In genomic region chr4:41504167-41504566, GRCh38 we compare ENCODE assay signal across 30 cellular contexts. TPM values are rescaled to one million over a fixed set of nuclear protein-coding genes. Genes with fewer than 3 reads are reported as not detected.
"Had no signal": no experiment of that assay in that cellular context is flagged by ENCODE, and none has a peak within 500 bp of the region (broad histone marks: within the 10 kb centered on the region; RNA-seq: fewer than 3 reads in every experiment).

No MANE protein-coding gene starts in this region.

- H3K79me2 ChIP-seq: parathyroid adenoma had no signal

- DNase-seq: activated CD4-positive, alpha-beta T cell treated with anti-CD3 and anti-CD28 coated beads for 4 hours; activated CD4-positive, alpha-beta T cell treated with anti-CD3 and anti-CD28 coated beads, Interleukin-2, amount 50 U/mL, for 48 hours; activated CD4-positive, CD25-positive, alpha-beta regulatory T cell; activated CD8-positive, alpha-beta memory T cell treated with anti-CD3 and anti-CD28 coated beads, Interleukin-2, amount 50 U/mL, for 48 hours; activated naive CD4-positive, alpha-beta T cell; activated T-cell treated with anti-CD3 and anti-CD28 coated beads, Interleukin-2, amount 50 U/mL, for 4 hours; adrenal gland; brain microvascular endothelial cell; caudate nucleus; effector CD4-positive, alpha-beta T cell; erythroblast; foreskin keratinocyte; left ventricle myocardium inferior; mammary epithelial cell; right lobe of liver; stimulated activated CD4-positive, alpha-beta T cell treated with anti-CD3 and anti-CD28 coated beads, Interleukin-1b, Interleukin-23, amount 100 ng/mL, for 48 hours; stomach; T1000 had no signal

- H2AFZ ChIP-seq: parathyroid adenoma had no signal

- H3K27me3 Mint-ChIP-seq: activated naive CD8-positive, alpha-beta T cell had no signal

- H3K4me1 ChIP-seq: right lobe of liver, stomach, tibial nerve had no signal

- H3K4me1 Mint-ChIP-seq: nephron; stimulated activated effector memory CD8-positive, alpha-beta T cell treated with anti-CD3 and anti-CD28 coated beads, Interleukin-12 subunit alpha, Interleukin-12 subunit beta, amount 100 ng/mL, for 72 hours had no signal

- H3K4me3 Mint-ChIP-seq: activated naive CD8-positive, alpha-beta T cell; activated T-cell treated with anti-CD3 and anti-CD28 coated beads, Interleukin-2, amount 50 U/mL, for 4 hours; dendritic cell treated with granulocyte-macrophage colony-stimulating factor and Interleukin-4, amounts not matched to agents 40 ng/mL and 50 ng/mL, for 4 days; nephron; stimulated activated effector memory CD8-positive, alpha-beta T cell treated with anti-CD3 and anti-CD28 coated beads, Interleukin-12 subunit alpha, Interleukin-12 subunit beta, amount 100 ng/mL, for 72 hours had no signal

- H3K36me3 ChIP-seq: adrenal gland, brain microvascular endothelial cell, right lobe of liver, stomach, tibial nerve had no signal

- H3K27me3 ChIP-seq: adrenal gland, ascending aorta, brain microvascular endothelial cell, foreskin keratinocyte, right lobe of liver, stomach, suprapubic skin, tibial nerve had no signal

- H3K27ac Mint-ChIP-seq: activated naive CD8-positive, alpha-beta T cell; activated T-helper 2 cell treated with anti-CD3 and anti-CD28 coated beads, Interferon-gamma antibody, Interleukin-2, Interleukin-4, amounts not matched to agents 10 μg/mL and 5 μg/mL and 100 μg/mL, durations not matched to agents 14 hours and 24 hours and 36 hours; dendritic cell treated with granulocyte-macrophage colony-stimulating factor and Interleukin-4, amounts not matched to agents 40 ng/mL and 50 ng/mL, for 4 days; nephron; stimulated activated effector memory CD8-positive, alpha-beta T cell treated with anti-CD3 and anti-CD28 coated beads, Interleukin-12 subunit alpha, Interleukin-12 subunit beta, amount 100 ng/mL, for 72 hours had no signal

- FAIRE-seq: urothelium cell line had no signal

- ATAC-seq: activated T-cell treated with anti-CD3 and anti-CD28 coated beads, Interleukin-2, amount 50 U/mL, for 4 hours; foreskin keratinocyte; right lobe of liver; stimulated activated effector memory CD8-positive, alpha-beta T cell treated with anti-CD3 and anti-CD28 coated beads, Interleukin-12 subunit alpha, Interleukin-12 subunit beta, amount 100 ng/mL, for 72 hours had no signal

- H3K4me3 ChIP-seq: adrenal gland, ascending aorta, left ventricle myocardium inferior, right lobe of liver, skin epidermis, stomach, suprapubic skin, tibial nerve had no signal

- H3K9ac ChIP-seq: parathyroid adenoma had no signal

- H3K9me3 Mint-ChIP-seq: activated T-helper 2 cell treated with anti-CD3 and anti-CD28 coated beads, Interferon-gamma antibody, Interleukin-2, Interleukin-4, amounts not matched to agents 10 μg/mL and 5 μg/mL and 100 μg/mL, durations not matched to agents 14 hours and 24 hours and 36 hours; dendritic cell treated with granulocyte-macrophage colony-stimulating factor and Interleukin-4, amounts not matched to agents 40 ng/mL and 50 ng/mL, for 4 days; nephron had no signal

- H3K27ac ChIP-seq: brain microvascular endothelial cell, foreskin keratinocyte, left ventricle myocardium inferior, parathyroid adenoma, right lobe of liver, skin epidermis, stomach, suprapubic skin, tibial nerve had no signal

- H3K9me3 ChIP-seq: adrenal gland, ascending aorta, left ventricle myocardium inferior, right lobe of liver, stomach, suprapubic skin, tibial nerve had no signal

- H3K36me3 Mint-ChIP-seq: activated naive CD8-positive, alpha-beta T cell; stimulated activated effector memory CD8-positive, alpha-beta T cell treated with anti-CD3 and anti-CD28 coated beads, Interleukin-12 subunit alpha, Interleukin-12 subunit beta, amount 100 ng/mL, for 72 hours had no signal

RNA-seq across cellular contexts. Expression of gene LIMCH1, which starts 33.8 kb away (rescaled TPM):
- total RNA-seq: activated CD8-positive, alpha-beta memory T cell treated with anti-CD3 and anti-CD28 coated beads for 36 hours; activated T-helper 2 cell treated with anti-CD3 and anti-CD28 coated beads, Interferon-gamma antibody, Interleukin-2, Interleukin-4, amounts not matched to agents 10 μg/mL and 5 μg/mL and 100 μg/mL, durations not matched to agents 14 hours and 24 hours and 36 hours had no signal
